In the genomic region with DNA sequence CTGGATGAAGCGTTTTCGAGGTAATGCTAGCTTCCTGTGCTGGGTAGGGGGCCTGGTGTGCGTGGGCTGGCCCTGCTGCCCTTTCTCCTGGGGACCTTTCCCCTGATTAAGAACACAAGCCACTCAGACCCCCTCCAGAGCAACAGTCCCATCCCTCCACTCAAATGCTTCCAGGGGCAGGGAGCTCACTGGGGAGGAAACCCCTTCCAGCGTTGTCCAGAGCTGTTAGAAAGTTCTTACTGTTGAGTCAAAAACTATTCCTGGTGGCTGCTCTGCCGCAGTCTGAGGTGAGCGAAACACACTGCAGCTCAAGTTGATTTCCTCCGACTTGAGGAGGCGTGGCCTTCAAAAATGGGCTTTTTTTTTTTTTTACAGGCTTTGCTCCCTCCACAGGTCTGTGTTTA, we compare ENCODE assay signal across 13 cellular contexts. TPM values are rescaled to one million over a fixed set of nuclear protein-coding genes. Genes with fewer than 3 reads are reported as not detected.
A peak's percentile ranks its signal among the peaks of the same experiment; 100 is the strongest.
DNase-seq lines count a peak whose midpoint lies in the region; ATAC-seq and TF ChIP-seq lines count a peak whose summit lies in the region.
"Had no signal": no experiment of that assay in that cellular context is flagged by ENCODE, and none has a peak within 500 bp of the region (broad histone marks: within the 10 kb centered on the region; RNA-seq: fewer than 3 reads in every experiment).

No MANE protein-coding gene starts in this region.

- no peak overlapping the region for H2BK15ac ChIP-seq in H9 (ENCODE audit: low read depth, low read length)

- DNase-seq in H9 (no peak), dorsolateral prefrontal cortex (no peak), A172 (ENCODE audit: low spot score) (no peak), NCI-H1092 treated with DMSO at 0.1 percent for 48 hours (lab: John Stamatoyannopoulos, UW) (no peak)
- DNase-seq in activated CD4-positive, alpha-beta memory T cell treated with anti-CD3 and anti-CD28 coated beads for 36 hours: peak; percentile 68
- DNase-seq in stimulated activated CD4-positive, alpha-beta T cell treated with anti-CD3 and anti-CD28 coated beads, Interleukin-2, amount 100 ng/mL, for 24 hours: peak; percentile 49 to 55
- DNase-seq: NCI-H1694 treated with DMSO at 0.1 percent for 48 hours, right lobe of liver, RPMI8226, thyroid gland had no signal

- H3K9ac ChIP-seq in H9 (ENCODE audit: extremely low read depth, insufficient read length, low read length): no peak overlapping the region

- no peak overlapping the region for H2AK5ac ChIP-seq in H9 (ENCODE audit: insufficient read length, low read length)

- H3K36me3 Mint-ChIP-seq in H9 (ENCODE audit: insufficient read depth in 1 of 3, low read depth in 3 of 3): peaks cover 0 to 16% (median 5%) of the 10 kb centered on the region in 3 experiments; a peak in 2 of 7 replicates
- peaks cover 10% of the 10 kb centered on the region for H3K36me3 Mint-ChIP-seq in activated CD4-positive, alpha-beta memory T cell treated with anti-CD3 and anti-CD28 coated beads for 36 hours

- H3K14ac ChIP-seq in H9 (ENCODE audit: insufficient read depth, low read length): no peak overlapping the region

- H3K27me3 Mint-ChIP-seq in H9 (ENCODE audit: low read depth): no peaks in the 10 kb centered on the region
- H3K27me3 Mint-ChIP-seq in activated CD4-positive, alpha-beta memory T cell treated with anti-CD3 and anti-CD28 coated beads for 36 hours: no peaks in the 10 kb centered on the region

- no peak overlapping the region for H3K4me3 Mint-ChIP-seq in H9
- H3K4me3 Mint-ChIP-seq in activated CD4-positive, alpha-beta memory T cell treated with anti-CD3 and anti-CD28 coated beads for 36 hours: peak overlapping the region; percentile 7

- no peak overlapping the region for H2BK5ac ChIP-seq in H9 (ENCODE audit: insufficient read length, low read length)

- POLR2A ChIA-PET in activated CD4-positive, alpha-beta memory T cell treated with anti-CD3 and anti-CD28 coated beads for 36 hours (lab: Charles Lee): interaction anchor here (1.2 to 1.5 kb wide), 2 partner anchors 10 to 16 kb away, joined by 4 to 8 read pairs; no protein-coding TSS in a partner anchor

- H4K20me1 ChIP-seq in H9 (ENCODE audit: control insufficient read depth, insufficient read depth, insufficient read length): no peaks in the 10 kb centered on the region

- H2AFZ ChIP-seq in H9 (ENCODE audit: low read length): no peak overlapping the region

- no peaks in the 10 kb centered on the region for H3K9me3 ChIP-seq in H9 (ENCODE audit: control insufficient read depth, low read depth, low read length)
- H3K9me3 ChIP-seq: right lobe of liver, thyroid gland had no signal

- no peak overlapping the region for H4K91ac ChIP-seq in H9 (ENCODE audit: insufficient read length, low read depth, low read length)

- no peaks in the 10 kb centered on the region for H3K4me1 ChIP-seq in H9 (ENCODE audit: insufficient read depth, low read length)

- H3K27me3 ChIP-seq in H9 (ENCODE audit: insufficient read depth, low read length) (no peaks in the 10 kb centered on the region), dorsolateral prefrontal cortex (no peaks in the 10 kb centered on the region)
- H3K27me3 ChIP-seq: right lobe of liver, thyroid gland had no signal

- H2BK12ac ChIP-seq in H9 (ENCODE audit: insufficient read length, low read depth, low read length): no peak overlapping the region

- H3K27ac ChIP-seq in H9 (ENCODE audit: insufficient read length, low read depth, low read length) (no peak overlapping the region), dorsolateral prefrontal cortex (peak overlapping the region; percentile 79 to 99 (median 98))
- H3K27ac ChIP-seq: thyroid gland had no signal

- H3K27ac Mint-ChIP-seq in H9: peak overlapping the region in 2 of 3 experiments; percentile 28 to 35; a peak in 2 of 7 replicates
- peak overlapping the region; percentile 72 for H3K27ac Mint-ChIP-seq in activated CD4-positive, alpha-beta memory T cell treated with anti-CD3 and anti-CD28 coated beads for 36 hours

- no peak overlapping the region for H3T11ph ChIP-seq in H9 (ENCODE audit: low read length)

- H4K8ac ChIP-seq in H9 (replicated peaks; ENCODE audit: insufficient read length, low read depth, low read length): no peak overlapping the region

- no peak overlapping the region for H3K4me2 ChIP-seq in H9 (ENCODE audit: insufficient read depth, insufficient read length, low read length)

- no CpG with 5 or more reads among the region's 8 CpGs for WGBS in H9 (ENCODE audit: extremely low coverage, insufficient read length, low lambda C conversion rate)

- CTCF ChIA-PET in activated CD4-positive, alpha-beta memory T cell treated with anti-CD3 and anti-CD28 coated beads for 36 hours (lab: Charles Lee): interaction anchor here (0.7 to 1.8 kb wide), 6 partner anchors 11 to 164 kb away, joined by 3 to 10 read pairs (median 3); no protein-coding TSS in a partner anchor

- H3K4me3 ChIP-seq in dorsolateral prefrontal cortex: no peak overlapping the region
- H3K4me3 ChIP-seq: right lobe of liver, thyroid gland had no signal

- no peaks in the 10 kb centered on the region for H3K23me2 ChIP-seq in H9 (ENCODE audit: insufficient read length, low read depth, low read length, poor library complexity, severe bottlenecking)

- TF ChIP-seq CTCF in H9 (conservative IDR thresholded peaks at IDR 0.05): no peak
- no peak for TF ChIP-seq CTCF in dorsolateral prefrontal cortex (IDR thresholded peaks at IDR 0.05 in 54 of 56, conservative IDR thresholded peaks at IDR 0.05 in 2 of 56; ENCODE audit: low read depth in 1 of 56, partially characterized antibody in 56 of 56)

- H3K4ac ChIP-seq in H9 (ENCODE audit: low read depth, low read length): no peak overlapping the region

- no peak overlapping the region for H3K18ac ChIP-seq in H9 (ENCODE audit: insufficient read length, low read depth, low read length)

- peaks cover 40 to 43% of the 10 kb centered on the region in 2 experiments for H3K4me1 Mint-ChIP-seq in H9
- peaks cover 87% of the 10 kb centered on the region for H3K4me1 Mint-ChIP-seq in activated CD4-positive, alpha-beta memory T cell treated with anti-CD3 and anti-CD28 coated beads for 36 hours (ENCODE audit: low read depth)

- no peak overlapping the region for H2BK20ac ChIP-seq in H9 (ENCODE audit: low read depth, low read length, poor library complexity, severe bottlenecking)

- intact Hi-C loops in activated CD4-positive, alpha-beta memory T cell treated with anti-CD3 and anti-CD28 coated beads for 36 hours (cut with micrococcal nuclease): no loop called here
- intact Hi-C loops in dorsolateral prefrontal cortex (cut with DNase I): loop anchor here in 1 of 2 donors (5.0 to 10.0 kb wide), 2 partner anchors 242 to 430 kb away; partner anchors contain the start of gene PAFAH2

- no peaks in the 10 kb centered on the region for H3K79me1 ChIP-seq in H9 (ENCODE audit: insufficient read depth, low read depth, low read length, poor library complexity, severe bottlenecking)

- no peaks in the 10 kb centered on the region for H3K9me3 Mint-ChIP-seq in H9
- H3K9me3 Mint-ChIP-seq in activated CD4-positive, alpha-beta memory T cell treated with anti-CD3 and anti-CD28 coated beads for 36 hours: no peaks in the 10 kb centered on the region

- H3K56ac ChIP-seq in H9 (ENCODE audit: insufficient read length, low read depth, low read length): no peak overlapping the region

- H4K5ac ChIP-seq in H9 (ENCODE audit: insufficient read length, low read depth, low read length): no peak overlapping the region

- H3K23ac ChIP-seq in H9 (ENCODE audit: insufficient read length, low read depth, low read length): no peak overlapping the region

- H3K79me2 ChIP-seq in H9 (ENCODE audit: insufficient read depth, low read length): no peaks in the 10 kb centered on the region

- ATAC-seq in GM18868 (IDR thresholded peaks at IDR 0.05; ENCODE audit: unreplicated experiment) (no peak), GM19328 (IDR thresholded peaks at IDR 0.05; ENCODE audit: unreplicated experiment) (no peak)
- ATAC-seq: HCT116, right lobe of liver had no signal

- no peak overlapping the region for H2BK120ac ChIP-seq in H9 (ENCODE audit: low read depth, low read length, poor library complexity, severe bottlenecking)

RNA-seq across cellular contexts. Expression of gene LDLRAP1, which starts 21.8 kb away (rescaled TPM):
- total RNA-seq in H9 (2021): 15.7 and 18.9 TPM in 2 replicates
- 10 to 100 TPM; 11.9 to 14.8 TPM for total RNA-seq in activated CD4-positive, alpha-beta memory T cell treated with anti-CD3 and anti-CD28 coated beads for 36 hours
- 10 to 100 TPM in 112 of 120 experiments, 1 to 10 TPM in 8; 6.1 to 62.3 (median 19.3) TPM for total RNA-seq in dorsolateral prefrontal cortex
- 8.0 and 12.7 TPM in 2 replicates for total RNA-seq in A172 (2014; rRNA removed; shearing (Covaris generic))

RNA-seq across cellular contexts. Expression of gene MAN1C1, which starts 51.4 kb away (rescaled TPM):
- total RNA-seq in H9 (2021) (9.3 and 9.9 TPM in 2 replicates), dorsolateral prefrontal cortex (10 to 100 TPM; 32.3 to 86.5 (median 58.9) TPM)
- total RNA-seq in activated CD4-positive, alpha-beta memory T cell treated with anti-CD3 and anti-CD28 coated beads for 36 hours: 1 to 10 TPM; 4.6 to 4.8 TPM
- 0.67 and 1.5 TPM in 2 replicates for total RNA-seq in A172 (2014; rRNA removed; shearing (Covaris generic))

Comparison
In these comparisons a context has a peak if more than half of its experiments do, and no peak if none do; other contexts are left out.
1. DNase-seq: peak in activated CD4-positive, alpha-beta memory T cell treated with anti-CD3 and anti-CD28 coated beads for 36 hours (single experiment) and stimulated activated CD4-positive, alpha-beta T cell treated with anti-CD3 and anti-CD28 coated beads, Interleukin-2, amount 100 ng/mL, for 24 hours (2 of 2); none in H9 (single experiment), dorsolateral prefrontal cortex (0 of 10), A172 (single experiment) and NCI-H1092 treated with DMSO at 0.1 percent for 48 hours (single experiment).